1 cellular context compared by ENCODE assay signal in genomic region chr9:69215774-69216482, GRCh38.
TF ChIP-seq lines count a peak whose summit lies in the region.

No MANE protein-coding gene starts in this region.

TF ChIP-seq in K562, 482 proteins besides CTCF, POLR2A, EP300 and RAD21 (continued from another document and continues in another):
- TF ChIP-seq ZMIZ1 (IDR thresholded peaks at IDR 0.05; ENCODE audit: low read depth in 2 of 2, low read length in 2 of 2) (peak in 1 of 2 experiments; percentile 94; a peak in 2 of 4 replicates), CCAR2 (IDR thresholded peaks at IDR 0.05; ENCODE audit: low read depth, low read length) (no peak), NR2C2 (CRISPR knock-in tag; IDR thresholded peaks at IDR 0.05) (no peak), NR2C2 (tag; IDR thresholded peaks at IDR 0.05) (peak; percentile 40; the same call in 1 of the 2 replicates), HEY1 (CRISPR knock-in tag; IDR thresholded peaks at IDR 0.05; ENCODE audit: borderline replicate concordance) (0 out of 2 replicates have a peak, but pooled peaks have one; percentile 21), DNMT1 (IDR thresholded peaks at IDR 0.05) (no peak), COPS2 (conservative IDR thresholded peaks at IDR 0.05) (no peak), ZNF707 (CRISPR knock-in tag; conservative IDR thresholded peaks at IDR 0.05) (no peak), ZNF217 (CRISPR knock-in tag; IDR thresholded peaks at IDR 0.05) (no peak), GABPB1 (CRISPR knock-in tag; IDR thresholded peaks at IDR 0.05) (no peak), ELK1 (CRISPR knock-in tag; IDR thresholded peaks at IDR 0.05) (no peak), PKNOX1 (IDR thresholded peaks at IDR 0.05) (peak; percentile 69), CLOCK (CRISPR knock-in tag; IDR thresholded peaks at IDR 0.05; ENCODE audit: borderline replicate concordance) (no peak), TARDBP (IDR thresholded peaks at IDR 0.05) (peak; percentile 77; the same call in 1 of the 2 replicates), C11orf30 (IDR thresholded peaks at IDR 0.05; ENCODE audit: low read depth) (peak; percentile 85), MAZ (CRISPR knock-in tag; conservative IDR thresholded peaks at IDR 0.05 in 1 of 2, IDR thresholded peaks at IDR 0.05 in 1 of 2) (peak in 1 of 2 experiments; percentile 28; a peak in 1 of 4 replicates), STAT6 (CRISPR knock-in tag; IDR thresholded peaks at IDR 0.05) (no peak), EHMT2 (IDR thresholded peaks at IDR 0.05) (no peak), NCOA2 (IDR thresholded peaks at IDR 0.05; ENCODE audit: partially characterized antibody in 2 of 2) (peak in 1 of 2 experiments; percentile 65), FOXP4 (CRISPR knock-in tag; IDR thresholded peaks at IDR 0.05; ENCODE audit: borderline replicate concordance) (no peak), FOXK1 (CRISPR knock-in tag; IDR thresholded peaks at IDR 0.05; ENCODE audit: borderline replicate concordance) (no peak), RBM25 (IDR thresholded peaks at IDR 0.05; ENCODE audit: low read depth, low read length, severe bottlenecking) (peak; percentile 58), ZC3H8 (IDR thresholded peaks at IDR 0.05) (no peak), TOE1 (IDR thresholded peaks at IDR 0.05; ENCODE audit: borderline replicate concordance) (peak; percentile 84; the same call in 1 of the 2 replicates), TOE1 (CRISPR knock-in tag; IDR thresholded peaks at IDR 0.05; ENCODE audit: borderline replicate concordance, low read depth) (no peak), CHD7 (IDR thresholded peaks at IDR 0.05; ENCODE audit: low read depth, low read length) (no peak), NONO (IDR thresholded peaks at IDR 0.05; ENCODE audit: low read depth in 2 of 2, low read length in 1 of 2) (no peak), TCF3 (CRISPR knock-in tag; IDR thresholded peaks at IDR 0.05) (peak; percentile 98), ZNF583 (CRISPR knock-in tag; IDR thresholded peaks at IDR 0.05) (no peak; the same call in none of the 2 replicates), CAMTA2 (CRISPR knock-in tag; conservative IDR thresholded peaks at IDR 0.05) (no peak), FOXA1 (IDR thresholded peaks at IDR 0.05; ENCODE audit: borderline replicate concordance) (no peak), TCFL5 (CRISPR knock-in tag; conservative IDR thresholded peaks at IDR 0.05) (0 out of 2 replicates have a peak, but pooled peaks have one; percentile 6), KDM5B (IDR thresholded peaks at IDR 0.05; ENCODE audit: insufficient replicate concordance, low read depth, low read length) (peak; percentile 33)
